Comparison of ENCODE assay signal across 1 cellular context in genomic region chr19:58352760-58353671, GRCh38.
TF ChIP-seq lines count a peak whose summit lies in the region.

A gene with protein sequence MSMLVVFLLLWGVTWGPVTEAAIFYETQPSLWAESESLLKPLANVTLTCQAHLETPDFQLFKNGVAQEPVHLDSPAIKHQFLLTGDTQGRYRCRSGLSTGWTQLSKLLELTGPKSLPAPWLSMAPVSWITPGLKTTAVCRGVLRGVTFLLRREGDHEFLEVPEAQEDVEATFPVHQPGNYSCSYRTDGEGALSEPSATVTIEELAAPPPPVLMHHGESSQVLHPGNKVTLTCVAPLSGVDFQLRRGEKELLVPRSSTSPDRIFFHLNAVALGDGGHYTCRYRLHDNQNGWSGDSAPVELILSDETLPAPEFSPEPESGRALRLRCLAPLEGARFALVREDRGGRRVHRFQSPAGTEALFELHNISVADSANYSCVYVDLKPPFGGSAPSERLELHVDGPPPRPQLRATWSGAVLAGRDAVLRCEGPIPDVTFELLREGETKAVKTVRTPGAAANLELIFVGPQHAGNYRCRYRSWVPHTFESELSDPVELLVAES (minus strand): TSS chr19:58353492. CDS start chr19:58353437, 55 bp downstream.

TF ChIP-seq in GM23338, 12 proteins besides CTCF, POLR2A, EP300 and RAD21 (continued from another document):
- TF ChIP-seq REST (IDR thresholded peaks at IDR 0.05; ENCODE audit: unreplicated experiment) (no peak), STAT1 (IDR thresholded peaks at IDR 0.05; ENCODE audit: unreplicated experiment) (no peak), ETS1 (IDR thresholded peaks at IDR 0.05) (no peak), NANOG (IDR thresholded peaks at IDR 0.05; ENCODE audit: borderline replicate concordance) (no peak), ZNF331 (CRISPR knock-in tag; IDR thresholded peaks at IDR 0.05; ENCODE audit: low read depth) (no peak)
